15 cellular contexts compared by ENCODE assay signal in genomic region chr14:104786091-104786586, GRCh38. TPM values are rescaled to one million over a fixed set of nuclear protein-coding genes. Genes with fewer than 3 reads are reported as not detected.
DNase-seq lines count a peak whose midpoint lies in the region; ATAC-seq, FAIRE-seq and TF ChIP-seq lines count a peak whose summit lies in the region.
"Had no signal": no experiment of that assay in that cellular context is flagged by ENCODE, and none has a peak within 500 bp of the region (broad histone marks: within the 10 kb centered on the region; RNA-seq: fewer than 3 reads in every experiment).

No MANE protein-coding gene starts in this region.

- peak in 1 of 2 donors; percentile 47 for TF ChIP-seq EP300 in tibial nerve (IDR thresholded peaks at IDR 0.05)

- ATAC-seq in activated naive CD8-positive, alpha-beta T cell treated with anti-CD3 and anti-CD28 coated beads, Interleukin-2, amount 10 ng/mL, durations not matched to agents 7 days and 5 days (ENCODE audit: low read depth), result peak; percentile 10
- no peak for ATAC-seq in activated naive CD8-positive, alpha-beta T cell treated with anti-CD3 and anti-CD28 coated beads, Interleukin-2, amount 50 U/mL, for 24 hours
- peak; percentile 47 for ATAC-seq in activated T-helper 17 cell treated with anti-CD3 and anti-CD28 coated beads, Interleukin-2, amount 50 U/mL, for 72 hours (replicated peaks)
- ATAC-seq in lung (ENCODE audit: insufficient read depth, low FRiP score) (peak; percentile 56), HG03045 (IDR thresholded peaks at IDR 0.05; ENCODE audit: unreplicated experiment) (no peak)

- H3K27ac Mint-ChIP-seq in activated naive CD8-positive, alpha-beta T cell treated with anti-CD3 and anti-CD28 coated beads, Interleukin-2, amount 10 ng/mL, durations not matched to agents 7 days and 5 days, result peak overlapping the region; percentile 51
- no peak overlapping the region for H3K27ac Mint-ChIP-seq in activated naive CD8-positive, alpha-beta T cell treated with anti-CD3 and anti-CD28 coated beads, Interleukin-2, amount 50 U/mL, for 24 hours
- peak overlapping the region; percentile 43 for H3K27ac Mint-ChIP-seq in activated T-helper 17 cell treated with anti-CD3 and anti-CD28 coated beads, Interleukin-2, amount 50 U/mL, for 72 hours
- H3K27ac Mint-ChIP-seq: HFFc6 had no signal

- H3K27me3 Mint-ChIP-seq in activated naive CD8-positive, alpha-beta T cell treated with anti-CD3 and anti-CD28 coated beads, Interleukin-2, amount 10 ng/mL, durations not matched to agents 7 days and 5 days, result no peaks in the 10 kb centered on the region
- H3K27me3 Mint-ChIP-seq in activated naive CD8-positive, alpha-beta T cell treated with anti-CD3 and anti-CD28 coated beads, Interleukin-2, amount 50 U/mL, for 24 hours, result no peaks in the 10 kb centered on the region
- H3K27me3 Mint-ChIP-seq in activated T-helper 17 cell treated with anti-CD3 and anti-CD28 coated beads, Interleukin-2, amount 50 U/mL, for 72 hours, result no peaks in the 10 kb centered on the region

- FAIRE-seq in GM19239 (lab: Jason Lieb, UNC), result no peak
- FAIRE-seq: D721Med had no signal

- no peak overlapping the region for H3K4me3 Mint-ChIP-seq in activated naive CD8-positive, alpha-beta T cell treated with anti-CD3 and anti-CD28 coated beads, Interleukin-2, amount 10 ng/mL, durations not matched to agents 7 days and 5 days
- H3K4me3 Mint-ChIP-seq in activated naive CD8-positive, alpha-beta T cell treated with anti-CD3 and anti-CD28 coated beads, Interleukin-2, amount 50 U/mL, for 24 hours, result no peak overlapping the region
- H3K4me3 Mint-ChIP-seq in activated T-helper 17 cell treated with anti-CD3 and anti-CD28 coated beads, Interleukin-2, amount 50 U/mL, for 72 hours, result no peak overlapping the region
- H3K4me3 Mint-ChIP-seq: HFFc6 had no signal

- H3K9me3 Mint-ChIP-seq in activated naive CD8-positive, alpha-beta T cell treated with anti-CD3 and anti-CD28 coated beads, Interleukin-2, amount 10 ng/mL, durations not matched to agents 7 days and 5 days, result no peaks in the 10 kb centered on the region
- no peaks in the 10 kb centered on the region for H3K9me3 Mint-ChIP-seq in activated naive CD8-positive, alpha-beta T cell treated with anti-CD3 and anti-CD28 coated beads, Interleukin-2, amount 50 U/mL, for 24 hours
- no peaks in the 10 kb centered on the region for H3K9me3 Mint-ChIP-seq in activated T-helper 17 cell treated with anti-CD3 and anti-CD28 coated beads, Interleukin-2, amount 50 U/mL, for 72 hours
- H3K9me3 Mint-ChIP-seq: HFFc6 had no signal

- peaks cover 3% of the 10 kb centered on the region for H3K4me1 Mint-ChIP-seq in activated naive CD8-positive, alpha-beta T cell treated with anti-CD3 and anti-CD28 coated beads, Interleukin-2, amount 10 ng/mL, durations not matched to agents 7 days and 5 days
- H3K4me1 Mint-ChIP-seq in activated naive CD8-positive, alpha-beta T cell treated with anti-CD3 and anti-CD28 coated beads, Interleukin-2, amount 50 U/mL, for 24 hours, result peaks cover 11% of the 10 kb centered on the region
- no peaks in the 10 kb centered on the region for H3K4me1 Mint-ChIP-seq in activated T-helper 17 cell treated with anti-CD3 and anti-CD28 coated beads, Interleukin-2, amount 50 U/mL, for 72 hours

- 21% methylated on average over 12 of the region's 14 CpGs for WGBS in lung, 2 donors
- WGBS in tibial nerve, 2 donors, result 41 to 70% methylated on average over 2 to 10 of the region's 14 CpGs

- H3K36me3 Mint-ChIP-seq in activated naive CD8-positive, alpha-beta T cell treated with anti-CD3 and anti-CD28 coated beads, Interleukin-2, amount 10 ng/mL, durations not matched to agents 7 days and 5 days, result no peaks in the 10 kb centered on the region
- H3K36me3 Mint-ChIP-seq in activated naive CD8-positive, alpha-beta T cell treated with anti-CD3 and anti-CD28 coated beads, Interleukin-2, amount 50 U/mL, for 24 hours (ENCODE audit: low read depth), result peaks cover 3% of the 10 kb centered on the region
- H3K36me3 Mint-ChIP-seq in activated T-helper 17 cell treated with anti-CD3 and anti-CD28 coated beads, Interleukin-2, amount 50 U/mL, for 72 hours (ENCODE audit: low read depth), result peaks cover 14% of the 10 kb centered on the region

- no peaks in the 10 kb centered on the region for H3K9me3 ChIP-seq in lung (ENCODE audit: control insufficient read depth in 2 of 2, insufficient read depth in 1 of 2, low read length in 1 of 2)
- H3K9me3 ChIP-seq in tibial nerve, result no peaks in the 10 kb centered on the region

- H3K27ac ChIP-seq in lung (ENCODE audit: low read depth in 1 of 2, low read length in 1 of 2) (peak overlapping the region in 1 of 2 donors; percentile 5), tibial nerve (peak overlapping the region in 3 of 4 donors; percentile 50 to 84 (median 80))
- H3K27ac ChIP-seq: WERI-Rb-1 had no signal

- TF ChIP-seq CTCF in lung (IDR thresholded peaks at IDR 0.05; ENCODE audit: control extremely low read depth, extremely low read depth) (no peak), tibial nerve (IDR thresholded peaks at IDR 0.05) (peak in 4 of 5 experiments; percentile 7 to 48 (median 19))

- no peak overlapping the region for H3K4me3 ChIP-seq in lung
- no peak overlapping the region for H3K4me3 ChIP-seq in tibial nerve

- POLR2A ChIA-PET in activated naive CD8-positive, alpha-beta T cell treated with anti-CD3 and anti-CD28 coated beads, Interleukin-2, amount 10 ng/mL, durations not matched to agents 7 days and 5 days (lab: Charles Lee), result no interaction called here

- DNase-seq in activated naive CD8-positive, alpha-beta T cell treated with anti-CD3 and anti-CD28 coated beads, Interleukin-2, amount 10 ng/mL, durations not matched to agents 7 days and 5 days, result no peak
- DNase-seq in activated naive CD8-positive, alpha-beta T cell treated with anti-CD3 and anti-CD28 coated beads, Interleukin-2, amount 50 U/mL, for 24 hours, result no peak
- DNase-seq in lung (ENCODE audit: low spot score) (no peak), tibial nerve (ENCODE audit: low spot score in 2 of 2) (no peak), T-helper 9 cell (no peak), GM19239 (ENCODE audit: insufficient read length, low spot score) (no peak)
- DNase-seq: cerebellar nuclear complex, GF-D8, HFFc6, midbrain, NCI-H187, WERI-Rb-1 had no signal

- peaks cover 0 to 33% of the 10 kb centered on the region in 2 donors for H3K4me1 ChIP-seq in lung (ENCODE audit: control insufficient read depth in 2 of 2, insufficient read depth in 2 of 2, low read length in 2 of 2)
- peaks cover 0 to 94% (median 35%) of the 10 kb centered on the region in 4 donors for H3K4me1 ChIP-seq in tibial nerve

- H3K27me3 ChIP-seq in lung (ENCODE audit: control insufficient read depth, insufficient read depth) (no peaks in the 10 kb centered on the region), tibial nerve (no peaks in the 10 kb centered on the region)

- H3K36me3 ChIP-seq in lung (ENCODE audit: control insufficient read depth in 2 of 2, insufficient read depth in 2 of 2, low read length in 2 of 2) (peaks cover 0 to 54% of the 10 kb centered on the region in 2 donors), tibial nerve (peaks cover 0 to 47% (median 6%) of the 10 kb centered on the region in 3 donors)

- TF ChIP-seq POLR2A in tibial nerve (IDR thresholded peaks at IDR 0.05), result no peak

RNA-seq across cellular contexts. Expression of gene AKT1, which starts 9.4 kb away (rescaled TPM):
- total RNA-seq in activated naive CD8-positive, alpha-beta T cell treated with anti-CD3 and anti-CD28 coated beads, Interleukin-2, amount 10 ng/mL, durations not matched to agents 7 days and 5 days, result 100 to 1,000 TPM; 178 to 181 TPM
- total RNA-seq in activated T-helper 17 cell treated with anti-CD3 and anti-CD28 coated beads, Interleukin-2, amount 50 U/mL, for 72 hours, result 100 to 1,000 TPM in 1 of 2 donors, 10 to 100 TPM in 1; 81.3 to 160 TPM
- total RNA-seq in lung, result 100 to 1,000 TPM; 161 to 224 TPM
- polyA plus RNA-seq in lung, result 100 to 1,000 TPM; 142 to 159 TPM
- total RNA-seq in tibial nerve, result 100 to 1,000 TPM; 130 to 199 (median 144) TPM

RNA-seq across cellular contexts. Expression of gene ZBTB42, which starts 14.8 kb away (rescaled TPM):
- 1 to 10 TPM; 6.7 to 6.9 TPM for total RNA-seq in activated naive CD8-positive, alpha-beta T cell treated with anti-CD3 and anti-CD28 coated beads, Interleukin-2, amount 10 ng/mL, durations not matched to agents 7 days and 5 days
- total RNA-seq in activated T-helper 17 cell treated with anti-CD3 and anti-CD28 coated beads, Interleukin-2, amount 50 U/mL, for 72 hours, result 1 to 10 TPM; 3.0 to 3.2 TPM
- total RNA-seq in lung, result 10 to 100 TPM; 10.2 to 18.6 TPM
- polyA plus RNA-seq in lung, result 10 to 100 TPM; 11.4 to 11.9 TPM
- 10 to 100 TPM in 1 of 4 donors, 1 to 10 TPM in 3; 5.9 to 12.3 (median 6.7) TPM for total RNA-seq in tibial nerve

RNA-seq across cellular contexts. Expression of gene SIVA1, which starts 33.2 kb away (rescaled TPM):
- total RNA-seq in activated naive CD8-positive, alpha-beta T cell treated with anti-CD3 and anti-CD28 coated beads, Interleukin-2, amount 10 ng/mL, durations not matched to agents 7 days and 5 days, result 100 to 1,000 TPM; 110 to 126 TPM
- total RNA-seq in activated T-helper 17 cell treated with anti-CD3 and anti-CD28 coated beads, Interleukin-2, amount 50 U/mL, for 72 hours, result 100 to 1,000 TPM in 1 of 2 donors, 10 to 100 TPM in 1; 65.2 to 121 TPM
- total RNA-seq in lung (10 to 100 TPM; 67.5 to 91.8 TPM), tibial nerve (100 to 1,000 TPM; 260 to 422 (median 378) TPM)
- 100 to 1,000 TPM; 164 to 212 TPM for polyA plus RNA-seq in lung

Comparison
In these comparisons a context has a peak if more than half of its experiments do, and no peak if none do; other contexts are left out.
1. ATAC-seq: peak in activated naive CD8-positive, alpha-beta T cell treated with anti-CD3 and anti-CD28 coated beads, Interleukin-2, amount 10 ng/mL, durations not matched to agents 7 days and 5 days (single experiment), activated T-helper 17 cell treated with anti-CD3 and anti-CD28 coated beads, Interleukin-2, amount 50 U/mL, for 72 hours (single experiment) and lung (single experiment); none in activated naive CD8-positive, alpha-beta T cell treated with anti-CD3 and anti-CD28 coated beads, Interleukin-2, amount 50 U/mL, for 24 hours (single experiment) and HG03045 (single experiment).